Comparison of ENCODE assay signal across 2 cellular contexts in genomic region chr3:39766909-39767308, GRCh38. TPM values are rescaled to one million over a fixed set of nuclear protein-coding genes. Genes with fewer than 3 reads are reported as not detected.
"Had no signal": no experiment of that assay in that cellular context is flagged by ENCODE, and none has a peak within 500 bp of the region (broad histone marks: within the 10 kb centered on the region; RNA-seq: fewer than 3 reads in every experiment).

No MANE protein-coding gene starts in this region.

RNA-seq across cellular contexts. Expression of gene MYRIP, which starts 42.5 kb away (rescaled TPM):
- total RNA-seq: IMR-90, K562 had no signal
- polyA plus RNA-seq: IMR-90 had no signal
